ENCODE assay signal across 17 cellular contexts in genomic region chr11:43818220-43818619, GRCh38.
DNase-seq lines count a peak whose midpoint lies in the region; ATAC-seq and TF ChIP-seq lines count a peak whose summit lies in the region.
"Had no signal": no experiment of that assay in that cellular context is flagged by ENCODE, and none has a peak within 500 bp of the region (broad histone marks: within the 10 kb centered on the region; RNA-seq: fewer than 3 reads in every experiment).

No MANE protein-coding gene starts in this region.

- no peak overlapping the region for H3K9ac ChIP-seq in mammary epithelial cell (ENCODE audit: insufficient read depth, low read length)
- H3K9ac ChIP-seq: BLaER1 treated with 17β-estradiol and CSF1 and Interleukin-3, amounts not matched to agents 10 nM and 100 nM had no signal

- peaks cover 8% of the 10 kb centered on the region for H3K36me3 ChIP-seq in mammary epithelial cell (ENCODE audit: insufficient read depth, low read length)
- H3K36me3 ChIP-seq in osteoblast (ENCODE audit: insufficient read depth, low read length): no peaks in the 10 kb centered on the region

- CTCF ChIA-PET in mammary epithelial cell (lab: Charles Lee; ENCODE audit: low non-redundant PET): no interaction called here

- dilution Hi-C loops in mammary epithelial cell (cut with HindIII; ENCODE audit: low sequenced_read_pairs): no loop called here

- H2AFZ ChIP-seq in mammary epithelial cell (ENCODE audit: low read depth, low read length) (no peak overlapping the region), osteoblast (ENCODE audit: low read length) (no peak overlapping the region)

- TF ChIP-seq CTCF in mammary epithelial cell (conservative IDR thresholded peaks at IDR 0.05 in 1 of 2, IDR thresholded peaks at IDR 0.05 in 1 of 2; ENCODE audit: extremely low read depth in 1 of 2, insufficient read depth in 1 of 2, low read depth in 1 of 2, low read length in 2 of 2) (no peak), fibroblast of villous mesenchyme (IDR thresholded peaks at IDR 0.05; ENCODE audit: insufficient read depth, low read depth, low read length) (no peak), osteoblast (IDR thresholded peaks at IDR 0.05; ENCODE audit: extremely low read depth, low read depth, low read length) (no peak), omental fat pad (IDR thresholded peaks at IDR 0.05) (no peak)

- no peak for ATAC-seq in omental fat pad (ENCODE audit: low FRiP score)
- no peak for ATAC-seq in GM18520 (IDR thresholded peaks at IDR 0.05; ENCODE audit: unreplicated experiment)

- peaks cover 11% of the 10 kb centered on the region for H3K4me1 ChIP-seq in mammary epithelial cell (ENCODE audit: insufficient read depth, low read length)
- no peaks in the 10 kb centered on the region for H3K4me1 ChIP-seq in osteoblast (ENCODE audit: insufficient read depth, low read length)
- H3K4me1 ChIP-seq: BLaER1 treated with 17β-estradiol and CSF1 and Interleukin-3, amounts not matched to agents 10 nM and 100 nM; HAP-1 had no signal

- peaks cover 14% of the 10 kb centered on the region for H3K79me2 ChIP-seq in mammary epithelial cell (ENCODE audit: insufficient read depth, low read length)
- H3K79me2 ChIP-seq in osteoblast (ENCODE audit: insufficient read depth, low read length): no peaks in the 10 kb centered on the region

- H3K27ac ChIP-seq in mammary epithelial cell (ENCODE audit: insufficient read depth, low read depth, low read length): peak overlapping the region; percentile 84
- no peak overlapping the region for H3K27ac ChIP-seq in osteoblast (ENCODE audit: low read depth, low read length)
- H3K27ac ChIP-seq: BLaER1 treated with 17β-estradiol and CSF1 and Interleukin-3, amounts not matched to agents 10 nM and 100 nM; HL-60 had no signal

- no peaks in the 10 kb centered on the region for H3K27me3 ChIP-seq in mammary epithelial cell (ENCODE audit: insufficient read depth, low read length)
- no peaks in the 10 kb centered on the region for H3K27me3 ChIP-seq in osteoblast (ENCODE audit: insufficient read depth, low read length)
- H3K27me3 ChIP-seq: BLaER1 treated with 17β-estradiol and CSF1 and Interleukin-3, amounts not matched to agents 10 nM and 100 nM had no signal

- in situ Hi-C loops in mammary epithelial cell (cut with MboI; ENCODE audit: low sequenced_read_pairs in 2 of 2): no loop called here

- intact Hi-C loops in mammary epithelial cell (cut with micrococcal nuclease): loop anchor here (2.0 kb wide), 1 partner anchor 27 kb away; no protein-coding TSS in a partner anchor

- H3K4me3 ChIP-seq in mammary epithelial cell (replicated peaks in 1 of 3; ENCODE audit: insufficient read depth in 1 of 3, low read depth in 2 of 3, low read length in 3 of 3): no peak overlapping the region
- H3K4me3 ChIP-seq in fibroblast of villous mesenchyme (ENCODE audit: low read depth, low read length): no peak overlapping the region
- H3K4me3 ChIP-seq in osteoblast (ENCODE audit: insufficient read depth, low read length): no peak overlapping the region
- H3K4me3 ChIP-seq: BLaER1 treated with 17β-estradiol and CSF1 and Interleukin-3, amounts not matched to agents 10 nM and 100 nM; HAP-1 had no signal

- WGBS in mammary epithelial cell (ENCODE audit: low coverage, missing lambda C conversion rate): 76% methylated on average over 1 of the region's 1 CpG

- H4K20me1 ChIP-seq in mammary epithelial cell (ENCODE audit: insufficient read depth, low read length): no peaks in the 10 kb centered on the region
- no peaks in the 10 kb centered on the region for H4K20me1 ChIP-seq in osteoblast (ENCODE audit: insufficient read depth, low read length)
- H4K20me1 ChIP-seq: BLaER1 treated with 17β-estradiol and CSF1 and Interleukin-3, amounts not matched to agents 10 nM and 100 nM had no signal

- DNase-seq in EL: peak; percentile 82
- DNase-seq in M059J (ENCODE audit: low read depth): peak; percentile 69
- peak; percentile 82 for DNase-seq in mammary epithelial cell
- DNase-seq in fibroblast of villous mesenchyme (ENCODE audit: low read depth): peak; percentile 19
- no peak for DNase-seq in pons (ENCODE audit: low spot score)
- no peak for DNase-seq in osteoblast (ENCODE audit: insufficient read length, low spot score, missing footprints)
- no peak for DNase-seq in omental fat pad (ENCODE audit: low spot score)
- DNase-seq: MV-4-11; NCI-H1417 treated with DMSO at 0.1 percent for 48 hours; NCI-H2029; NCI-H2171; NCI-H446 treated with DMSO at 0.1 percent for 48 hours; NK-92 treated with Interleukin-12 subunit alpha and Interleukin-12 subunit beta, amount 100 ng/mL, for 24 hours had no signal

- BruUV-seq in mammary epithelial cell (replicated peaks; lab: Mats Ljungman, UMichigan): no TSS peak

- H3K9me3 ChIP-seq in mammary epithelial cell (replicated peaks; ENCODE audit: insufficient read depth, low read length) (peaks cover 11% of the 10 kb centered on the region), osteoblast (ENCODE audit: low read depth, low read length) (no peaks in the 10 kb centered on the region)
- H3K9me3 ChIP-seq: HAP-1 had no signal

- peak overlapping the region; percentile 28 for H3K4me2 ChIP-seq in mammary epithelial cell (ENCODE audit: insufficient read depth, low read depth, low read length)
- H3K4me2 ChIP-seq in osteoblast (ENCODE audit: insufficient read depth, low read length): no peak overlapping the region
- H3K4me2 ChIP-seq: BLaER1 treated with 17β-estradiol and CSF1 and Interleukin-3, amounts not matched to agents 10 nM and 100 nM had no signal

Comparison
In these comparisons a context has a peak if more than half of its experiments do, and no peak if none do; other contexts are left out.
1. DNase-seq: peak in EL (single experiment), M059J (single experiment), mammary epithelial cell (single experiment) and fibroblast of villous mesenchyme (single experiment); none in pons (single experiment), osteoblast (single experiment) and omental fat pad (single experiment).